Comparison of ENCODE assay signal across 17 cellular contexts in genomic region chr3:183951459-183951858, GRCh38.
DNase-seq lines count a peak whose midpoint lies in the region; ATAC-seq and TF ChIP-seq lines count a peak whose summit lies in the region.
"Had no signal": no experiment of that assay in that cellular context is flagged by ENCODE, and none has a peak within 500 bp of the region (broad histone marks: within the 10 kb centered on the region; RNA-seq: fewer than 3 reads in every experiment).

No MANE protein-coding gene starts in this region.

- no peak overlapping the region for H2AFZ ChIP-seq in GM23338

- no peaks in the 10 kb centered on the region for H3K79me2 ChIP-seq in GM23338 (replicated peaks; ENCODE audit: insufficient read depth)

- H3K27ac ChIP-seq in GM23338 (ENCODE audit: low read depth) (no peak overlapping the region), psoas muscle (no peak overlapping the region)
- H3K27ac ChIP-seq: 22Rv1, BLaER1, C4-2B had no signal

- no peaks in the 10 kb centered on the region for H3K9me3 ChIP-seq in psoas muscle
- H3K9me3 ChIP-seq: BLaER1, Caco-2, HAP-1 had no signal

- 87 to 91% (median 91%) methylated on average over 13 of the region's 13 CpGs for WGBS in psoas muscle, 3 donors

- intact Hi-C loops in psoas muscle (cut with DNase I), result no loop called here
- intact Hi-C loops in Right ventricle myocardium superior (cut with DNase I), result no loop called here

- peak overlapping the region; percentile 34 for H3K27ac Mint-ChIP-seq in GM23338
- peak overlapping the region; percentile 23; the same call in 1 of the 2 replicates for H3K27ac Mint-ChIP-seq in WTC11
- no peak overlapping the region for H3K27ac Mint-ChIP-seq in HFFc6
- H3K27ac Mint-ChIP-seq: B cell; CD4-positive, CD25-positive, alpha-beta regulatory T cell; CD8-positive, alpha-beta T cell had no signal

- H4K20me1 ChIP-seq in GM23338 (replicated peaks; ENCODE audit: insufficient read depth), result no peaks in the 10 kb centered on the region; the same call in 1 of the 2 replicates
- H4K20me1 ChIP-seq: BLaER1 had no signal

- H3K9me3 Mint-ChIP-seq in GM23338 (no peaks in the 10 kb centered on the region; the same call in 2 of the 3 replicates), WTC11 (no peaks in the 10 kb centered on the region), HFFc6 (no peaks in the 10 kb centered on the region)
- H3K9me3 Mint-ChIP-seq: CD4-positive, CD25-positive, alpha-beta regulatory T cell; CD8-positive, alpha-beta T cell had no signal

- H3K4me1 ChIP-seq in GM23338 (ENCODE audit: insufficient read depth), result peaks cover 11% of the 10 kb centered on the region
- H3K4me1 ChIP-seq in psoas muscle, result no peaks in the 10 kb centered on the region
- H3K4me1 ChIP-seq: Caco-2 had no signal

- peaks cover 10% of the 10 kb centered on the region for H3K36me3 ChIP-seq in GM23338 (ENCODE audit: insufficient read depth)
- peaks cover 15 to 91% of the 10 kb centered on the region in 2 donors for H3K36me3 ChIP-seq in psoas muscle (ENCODE audit: insufficient read depth in 1 of 2, low read depth in 1 of 2)

- peaks cover 13% of the 10 kb centered on the region; the same call in 1 of the 2 replicates for H3F3A ChIP-seq in GM23338 (replicated peaks; ENCODE audit: low read depth)

- H3K36me3 Mint-ChIP-seq in GM23338 (ENCODE audit: low read depth), result peaks cover 37% of the 10 kb centered on the region
- peaks cover 48% of the 10 kb centered on the region for H3K36me3 Mint-ChIP-seq in WTC11
- H3K36me3 Mint-ChIP-seq in HFFc6 (ENCODE audit: low read depth), result peaks cover 45% of the 10 kb centered on the region

- H3K4me1 Mint-ChIP-seq in GM23338, result peaks cover 31% of the 10 kb centered on the region
- H3K4me1 Mint-ChIP-seq in WTC11, result peaks cover 49% of the 10 kb centered on the region
- H3K4me1 Mint-ChIP-seq in HFFc6 (ENCODE audit: low read depth), result no peaks in the 10 kb centered on the region
- H3K4me1 Mint-ChIP-seq: B cell; CD4-positive, CD25-positive, alpha-beta regulatory T cell had no signal

- no peak for TF ChIP-seq CTCF in GM23338 (conservative IDR thresholded peaks at IDR 0.05; ENCODE audit: low read depth in 2 of 2)
- no peak for TF ChIP-seq CTCF in WTC11 (IDR thresholded peaks at IDR 0.05)
- no peak for TF ChIP-seq CTCF in psoas muscle (IDR thresholded peaks at IDR 0.05)
- no peak for TF ChIP-seq CTCF in HFFc6 (IDR thresholded peaks at IDR 0.05)

- POLR2A ChIA-PET in WTC11 (lab: Charles Lee), result interaction anchor here (0.5 kb wide), 1 partner anchor 225 kb away, joined by 3 read pairs; no protein-coding TSS in a partner anchor

- H3K4me3 ChIP-seq in GM23338, result no peak overlapping the region
- no peak overlapping the region for H3K4me3 ChIP-seq in psoas muscle
- H3K4me3 ChIP-seq: BLaER1, HAP-1 had no signal

- CTCF ChIA-PET in WTC11 (lab: Charles Lee), result interaction anchor here (1.3 kb wide), 1 partner anchor 48 kb away, joined by 3 read pairs; no protein-coding TSS in a partner anchor

- H3K4me3 Mint-ChIP-seq in GM23338 (no peak overlapping the region), WTC11 (no peak overlapping the region), HFFc6 (no peak overlapping the region)
- H3K4me3 Mint-ChIP-seq: B cell; CD4-positive, CD25-positive, alpha-beta regulatory T cell; CD8-positive, alpha-beta T cell had no signal

- H3K4me2 ChIP-seq in GM23338, result no peak overlapping the region
- H3K4me2 ChIP-seq: BLaER1 had no signal

- no peak for ATAC-seq in GM23338
- no peak for ATAC-seq in WTC11
- peak; percentile 26 for ATAC-seq in esophagus mucosa
- ATAC-seq in psoas muscle, result peak in 3 of 4 donors; percentile 31 to 36 (median 33)
- ATAC-seq in Right ventricle myocardium superior (ENCODE audit: poor library complexity), result no peak
- ATAC-seq: CD8-positive, alpha-beta T cell had no signal

- no peak for DNase-seq in GM23338 (ENCODE audit: low spot score)
- no peak for DNase-seq in WTC11 (ENCODE audit: low spot score)
- no peak for DNase-seq in psoas muscle
- no peak for DNase-seq in HFFc6
- no peak for DNase-seq in hepatic stellate cell (ENCODE audit: low spot score)
- no peak for DNase-seq in Right ventricle myocardium superior
- DNase-seq: Caco-2; CD4-positive, CD25-positive, alpha-beta regulatory T cell; CD8-positive, alpha-beta T cell; DMS153; DND-41 had no signal

- H3K27me3 ChIP-seq in GM23338 (ENCODE audit: insufficient read depth) (no peaks in the 10 kb centered on the region), psoas muscle (ENCODE audit: insufficient read depth in 3 of 3, low read length in 2 of 3) (no peaks in the 10 kb centered on the region)
- H3K27me3 ChIP-seq: BLaER1 had no signal

- peaks cover 2% of the 10 kb centered on the region for H3K27me3 Mint-ChIP-seq in GM23338 (ENCODE audit: insufficient read depth, low read depth, poor library complexity)
- no peaks in the 10 kb centered on the region for H3K27me3 Mint-ChIP-seq in WTC11 (ENCODE audit: low read depth)
- H3K27me3 Mint-ChIP-seq in HFFc6 (ENCODE audit: insufficient read depth), result no peaks in the 10 kb centered on the region
- H3K27me3 Mint-ChIP-seq: B cell; CD4-positive, CD25-positive, alpha-beta regulatory T cell had no signal

- no peaks in the 10 kb centered on the region for H3K9me2 ChIP-seq in GM23338 (ENCODE audit: insufficient read depth)

TF ChIP-seq in GM23338, 12 proteins besides CTCF, POLR2A, EP300 and RAD21:
- TF ChIP-seq CREB1 (CRISPR knock-in tag; IDR thresholded peaks at IDR 0.05; ENCODE audit: low read depth), result no peak
- TF ChIP-seq JUNB (IDR thresholded peaks at IDR 0.05; ENCODE audit: unreplicated experiment), result no peak
- no peak for TF ChIP-seq POLR2AphosphoS5 (IDR thresholded peaks at IDR 0.05; ENCODE audit: low read depth)
- TF ChIP-seq NANOG (IDR thresholded peaks at IDR 0.05; ENCODE audit: borderline replicate concordance), result no peak
- TF ChIP-seq ETS1 (IDR thresholded peaks at IDR 0.05), result no peak
- no peak for TF ChIP-seq EZH2 (IDR thresholded peaks at IDR 0.05; ENCODE audit: low read depth, unreplicated experiment)
TF ChIP-seq in GM23338: peak in this region for 0.

TF ChIP-seq in WTC11, 78 proteins besides CTCF, POLR2A, EP300 and RAD21:
- no peak for TF ChIP-seq TCF7 (CRISPR knock-in tag; IDR thresholded peaks at IDR 0.05; ENCODE audit: low read depth)

Comparison
In these comparisons a context has a peak if more than half of its experiments do, and no peak if none do; other contexts are left out.
1. ATAC-seq: peak in esophagus mucosa (single experiment) and psoas muscle (3 of 4); none in GM23338 (single experiment), WTC11 (single experiment) and Right ventricle myocardium superior (single experiment).